8 cellular contexts compared by ENCODE assay signal in the genomic region with DNA sequence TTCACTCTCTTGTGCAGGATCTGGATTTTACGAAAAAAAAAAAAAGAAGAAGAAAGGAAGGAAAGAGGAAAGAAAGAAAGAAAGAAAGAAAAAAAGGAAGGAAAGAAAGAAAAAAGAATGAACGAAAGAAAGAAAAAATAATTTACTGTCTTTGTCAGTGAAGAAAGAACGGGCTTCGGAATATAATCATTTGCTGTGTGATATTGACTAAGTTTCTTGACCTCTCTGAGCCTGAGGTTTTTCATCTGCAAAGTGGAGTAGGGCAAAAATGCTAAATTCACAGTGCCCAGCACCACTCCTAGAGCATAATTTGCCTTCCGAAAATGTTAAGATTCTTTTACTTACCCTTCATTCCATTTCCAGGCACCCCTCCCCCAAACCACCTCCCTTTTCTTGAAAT. TPM values are rescaled to one million over a fixed set of nuclear protein-coding genes. Genes with fewer than 3 reads are reported as not detected.
DNase-seq lines count a peak whose midpoint lies in the region; ATAC-seq and TF ChIP-seq lines count a peak whose summit lies in the region.

No MANE protein-coding gene starts in this region.

- intact Hi-C loops in activated naive CD4-positive, alpha-beta T cell treated with anti-CD3 and anti-CD28 coated beads for 36 hours (cut with micrococcal nuclease): no loop called here
- intact Hi-C loops in thyroid gland (cut with DNase I): no loop called here

- H3K4me3 ChIP-seq in adipocyte (ENCODE audit: low read length) (peak overlapping the region; percentile 80), kidney epithelial cell (ENCODE audit: low read depth, low read length) (peak overlapping the region; percentile 53), thyroid gland (replicated peaks in 1 of 3) (no peak overlapping the region)

- TF ChIP-seq CTCF in kidney epithelial cell (IDR thresholded peaks at IDR 0.05; ENCODE audit: insufficient read depth, low read length, poor library complexity, severe bottlenecking) (no peak), thyroid gland (IDR thresholded peaks at IDR 0.05) (no peak)

- peak overlapping the region; percentile 67 for H3K4me3 Mint-ChIP-seq in activated naive CD4-positive, alpha-beta T cell treated with anti-CD3 and anti-CD28 coated beads for 36 hours

- ATAC-seq in activated naive CD4-positive, alpha-beta T cell treated with anti-CD3 and anti-CD28 coated beads, Interleukin-2, amount 50 U/mL, for 72 hours: no peak
- no peak for ATAC-seq in HG03196 (IDR thresholded peaks at IDR 0.05; ENCODE audit: unreplicated experiment)
- no peak for ATAC-seq in HG02840 (IDR thresholded peaks at IDR 0.05; ENCODE audit: low FRiP score, unreplicated experiment)

- H3K27ac ChIP-seq in thyroid gland: peak overlapping the region in 2 of 3 donors; percentile 29 to 39

- WGBS in thyroid gland, 2 donors: 31 to 38% methylated on average over 5 of the region's 5 CpGs

- peak overlapping the region; percentile 83 for H3K9ac ChIP-seq in adipocyte (ENCODE audit: low read length)

- peaks cover 40% of the 10 kb centered on the region for H3K27me3 Mint-ChIP-seq in activated naive CD4-positive, alpha-beta T cell treated with anti-CD3 and anti-CD28 coated beads for 36 hours (ENCODE audit: low read depth)

- H3K27ac Mint-ChIP-seq in activated naive CD4-positive, alpha-beta T cell treated with anti-CD3 and anti-CD28 coated beads for 36 hours: no peak overlapping the region
- H3K27ac Mint-ChIP-seq in activated naive CD4-positive, alpha-beta T cell treated with anti-CD3 and anti-CD28 coated beads, Interleukin-2, amount 50 U/mL, for 72 hours: peak overlapping the region in 1 of 2 donors; percentile 29

- peaks cover 48% of the 10 kb centered on the region for H3K4me1 Mint-ChIP-seq in activated naive CD4-positive, alpha-beta T cell treated with anti-CD3 and anti-CD28 coated beads for 36 hours (ENCODE audit: low read depth)

- no peaks in the 10 kb centered on the region for H3K36me3 Mint-ChIP-seq in activated naive CD4-positive, alpha-beta T cell treated with anti-CD3 and anti-CD28 coated beads for 36 hours (ENCODE audit: low read depth)
- no peaks in the 10 kb centered on the region for H3K36me3 Mint-ChIP-seq in activated naive CD4-positive, alpha-beta T cell treated with anti-CD3 and anti-CD28 coated beads, Interleukin-2, amount 50 U/mL, for 72 hours

- CTCF ChIA-PET in activated naive CD4-positive, alpha-beta T cell treated with anti-CD3 and anti-CD28 coated beads for 36 hours (lab: Charles Lee): no interaction called here

- TF ChIP-seq POLR2A in thyroid gland (IDR thresholded peaks at IDR 0.05): no peak

- H3K27me3 ChIP-seq in adipocyte (replicated peaks; ENCODE audit: control insufficient read depth, insufficient read depth, low read length): no peaks in the 10 kb centered on the region
- peaks cover 12% of the 10 kb centered on the region for H3K27me3 ChIP-seq in kidney epithelial cell (ENCODE audit: control insufficient read depth, insufficient read depth, low read length)
- no peaks in the 10 kb centered on the region for H3K27me3 ChIP-seq in thyroid gland

- no peaks in the 10 kb centered on the region for H3K9me3 Mint-ChIP-seq in activated naive CD4-positive, alpha-beta T cell treated with anti-CD3 and anti-CD28 coated beads for 36 hours
- no peaks in the 10 kb centered on the region for H3K9me3 Mint-ChIP-seq in activated naive CD4-positive, alpha-beta T cell treated with anti-CD3 and anti-CD28 coated beads, Interleukin-2, amount 50 U/mL, for 72 hours

- no peak for DNase-seq in activated naive CD4-positive, alpha-beta T cell treated with anti-CD3 and anti-CD28 coated beads for 36 hours
- DNase-seq in activated naive CD4-positive, alpha-beta T cell treated with anti-CD3 and anti-CD28 coated beads, Interleukin-2, amount 50 U/mL, for 72 hours (ENCODE audit: low spot score in 2 of 2): no peak
- no peak for DNase-seq in adipocyte (ENCODE audit: low read depth)
- DNase-seq in kidney epithelial cell (ENCODE audit: low read depth): no peak
- DNase-seq in thyroid gland: no peak
- DNase-seq in stimulated activated CD4-positive, alpha-beta T cell treated with anti-CD3 and anti-CD28 coated beads, Interleukin-2, amount 100 ng/mL, for 48 hours: no peak

- H3K36me3 ChIP-seq in adipocyte (ENCODE audit: control insufficient read depth, insufficient read depth, low read length, severe bottlenecking): peaks cover 10% of the 10 kb centered on the region
- no peaks in the 10 kb centered on the region for H3K36me3 ChIP-seq in kidney epithelial cell (ENCODE audit: control insufficient read depth, insufficient read depth, low read length)
- no peaks in the 10 kb centered on the region for H3K36me3 ChIP-seq in thyroid gland

- H3K9me3 ChIP-seq in adipocyte (ENCODE audit: control insufficient read depth, low read length) (no peaks in the 10 kb centered on the region), thyroid gland (no peaks in the 10 kb centered on the region)

- H3K4me1 ChIP-seq in adipocyte (ENCODE audit: control insufficient read depth, insufficient read depth, low read length): peaks cover 38% of the 10 kb centered on the region
- H3K4me1 ChIP-seq in thyroid gland: peaks cover 36 to 60% of the 10 kb centered on the region in 2 donors

RNA-seq across cellular contexts. Expression of gene CCR10, which starts 0.3 kb away (rescaled TPM):
- total RNA-seq in activated naive CD4-positive, alpha-beta T cell treated with anti-CD3 and anti-CD28 coated beads for 36 hours: under 1 TPM; 0.14 to 0.20 TPM
- total RNA-seq in activated naive CD4-positive, alpha-beta T cell treated with anti-CD3 and anti-CD28 coated beads, Interleukin-2, amount 50 U/mL, for 72 hours: 1 to 10 TPM in 1 of 2 donors, under 1 TPM in 1; 0.78 to 1.0 TPM
- total RNA-seq in kidney epithelial cell (3.1 and 8.9 TPM in 2 replicates), thyroid gland (1 to 10 TPM; 2.0 to 3.6 (median 2.6) TPM)

RNA-seq across cellular contexts. Expression of gene CNTNAP1, which starts 0.4 kb away (rescaled TPM):
- 1 to 10 TPM; 1.4 to 1.5 TPM for total RNA-seq in activated naive CD4-positive, alpha-beta T cell treated with anti-CD3 and anti-CD28 coated beads for 36 hours
- total RNA-seq in activated naive CD4-positive, alpha-beta T cell treated with anti-CD3 and anti-CD28 coated beads, Interleukin-2, amount 50 U/mL, for 72 hours: 1 to 10 TPM in 1 of 2 donors, under 1 TPM in 1; 0.43 to 4.4 TPM
- total RNA-seq in kidney epithelial cell: 5.8 and 7.0 TPM in 2 replicates
- 1 to 10 TPM; 2.3 to 4.2 (median 2.5) TPM for total RNA-seq in thyroid gland

RNA-seq across cellular contexts. Expression of gene PLEKHH3, which starts 5.2 kb away (rescaled TPM):
- under 1 TPM; 0.62 to 0.77 TPM for total RNA-seq in activated naive CD4-positive, alpha-beta T cell treated with anti-CD3 and anti-CD28 coated beads for 36 hours
- total RNA-seq in activated naive CD4-positive, alpha-beta T cell treated with anti-CD3 and anti-CD28 coated beads, Interleukin-2, amount 50 U/mL, for 72 hours: 1 to 10 TPM; 1.2 to 2.9 TPM
- total RNA-seq in kidney epithelial cell (10.2 and 11.2 TPM in 2 replicates), thyroid gland (10 to 100 TPM; 22.0 to 30.4 (median 26.4) TPM)

RNA-seq across cellular contexts. Expression of gene TUBG2, which starts 22.9 kb away (rescaled TPM):
- 1 to 10 TPM; 9.1 to 9.9 TPM for total RNA-seq in activated naive CD4-positive, alpha-beta T cell treated with anti-CD3 and anti-CD28 coated beads for 36 hours
- total RNA-seq in activated naive CD4-positive, alpha-beta T cell treated with anti-CD3 and anti-CD28 coated beads, Interleukin-2, amount 50 U/mL, for 72 hours: 10 to 100 TPM; 12.7 to 23.3 TPM
- 11.3 and 15.0 TPM in 2 replicates for total RNA-seq in kidney epithelial cell
- total RNA-seq in thyroid gland: 10 to 100 TPM; 20.4 to 38.7 (median 24.4) TPM

Comparison
In these comparisons a context has a peak if more than half of its experiments do, and no peak if none do; other contexts are left out.
1. H3K4me3 ChIP-seq: peak in adipocyte (single experiment) and kidney epithelial cell (single experiment); none in thyroid gland (0 of 3).